In genomic region chr9:131674425-131675421, GRCh38 we compare ENCODE assay signal across 12 cellular contexts.
A peak's percentile ranks its signal among the peaks of the same experiment; 100 is the strongest.
DNase-seq lines count a peak whose midpoint lies in the region; ATAC-seq and TF ChIP-seq lines count a peak whose summit lies in the region.
"Had no signal": no experiment of that assay in that cellular context is flagged by ENCODE, and none has a peak within 500 bp of the region (broad histone marks: within the 10 kb centered on the region; RNA-seq: fewer than 3 reads in every experiment).

No MANE protein-coding gene starts in this region.

- no peaks in the 10 kb centered on the region for H3K27me3 Mint-ChIP-seq in central memory CD8-positive, alpha-beta T cell
- no peaks in the 10 kb centered on the region for H3K27me3 Mint-ChIP-seq in natural killer cell (ENCODE audit: low read depth in 2 of 2)

- WGBS in heart right ventricle, 2 donors = 72 to 75% methylated on average over 29 of the region's 29 CpGs
- 86 to 92% methylated on average over 27 to 28 of the region's 29 CpGs for WGBS in body of pancreas, 2 donors

- ATAC-seq in heart right ventricle (peak in 2 of 8 donors; percentile 11 to 29), natural killer cell (no peak), body of pancreas (no peak)
- ATAC-seq in central memory CD8-positive, alpha-beta T cell (replicated peaks; ENCODE audit: extremely low read depth, poor library complexity, severe bottlenecking) = no peak

- peak overlapping the region in 1 of 10 donors; percentile 3 for H3K4me3 ChIP-seq in heart right ventricle
- peak overlapping the region in 1 of 2 donors; percentile 4 for H3K4me3 ChIP-seq in vagina
- no peak overlapping the region for H3K4me3 ChIP-seq in body of pancreas
- H3K4me3 ChIP-seq: adrenal gland, SJSA1 had no signal

- H3K4me3 Mint-ChIP-seq in central memory CD8-positive, alpha-beta T cell = peak overlapping the region; percentile 72
- peak overlapping the region; percentile 52 for H3K4me3 Mint-ChIP-seq in natural killer cell

- DNase-seq in heart right ventricle = peak in 1 of 2 donors; percentile 37
- DNase-seq in cardiac septum (ENCODE audit: low spot score) = no peak
- no peak for DNase-seq in central memory CD8-positive, alpha-beta T cell (ENCODE audit: low spot score in 2 of 2)
- no peak for DNase-seq in natural killer cell
- DNase-seq in vagina (ENCODE audit: extremely low spot score in 2 of 2) = no peak
- DNase-seq in NCI-H1105 (lab: John Stamatoyannopoulos, UW) = no peak
- no peak for DNase-seq in body of pancreas
- no peak for DNase-seq in SW480 (ENCODE audit: low spot score)
- DNase-seq: hippocampal formation, NCI-H1417 treated with DMSO at 0.1 percent for 48 hours had no signal

- H3K36me3 Mint-ChIP-seq in central memory CD8-positive, alpha-beta T cell (ENCODE audit: insufficient read depth) = peaks cover 10% of the 10 kb centered on the region
- H3K36me3 Mint-ChIP-seq in natural killer cell = no peaks in the 10 kb centered on the region

- H3K9me3 Mint-ChIP-seq in central memory CD8-positive, alpha-beta T cell = no peaks in the 10 kb centered on the region
- no peaks in the 10 kb centered on the region for H3K9me3 Mint-ChIP-seq in natural killer cell

- H3K27me3 ChIP-seq in heart right ventricle = no peaks in the 10 kb centered on the region
- H3K27me3 ChIP-seq in vagina = no peaks in the 10 kb centered on the region
- no peaks in the 10 kb centered on the region for H3K27me3 ChIP-seq in body of pancreas
- H3K27me3 ChIP-seq: adrenal gland, SJSA1 had no signal

- peak overlapping the region; percentile 99 for H3K27ac Mint-ChIP-seq in central memory CD8-positive, alpha-beta T cell (ENCODE audit: low read depth)
- H3K27ac Mint-ChIP-seq in natural killer cell = peak overlapping the region; percentile 99 to 100

- H3K36me3 ChIP-seq in heart right ventricle = no peaks in the 10 kb centered on the region
- H3K36me3 ChIP-seq in vagina = no peaks in the 10 kb centered on the region
- no peaks in the 10 kb centered on the region for H3K36me3 ChIP-seq in body of pancreas (replicated peaks in 1 of 2; ENCODE audit: insufficient read depth in 1 of 2, low read depth in 2 of 2)
- H3K36me3 ChIP-seq: adrenal gland, SJSA1 had no signal

- TF ChIP-seq POLR2A in vagina (IDR thresholded peaks at IDR 0.05) (no peak), body of pancreas (IDR thresholded peaks at IDR 0.05) (no peak)

- peak overlapping the region; percentile 70 to 91 (median 82) for H3K27ac ChIP-seq in heart right ventricle
- peak overlapping the region; percentile 96 for H3K27ac ChIP-seq in vagina
- H3K27ac ChIP-seq in body of pancreas = peak overlapping the region in 1 of 4 donors; percentile 15
- H3K27ac ChIP-seq: SJSA1 had no signal

- TF ChIP-seq CTCF in heart right ventricle (IDR thresholded peaks at IDR 0.05) (no peak), natural killer cell (IDR thresholded peaks at IDR 0.05) (no peak), vagina (IDR thresholded peaks at IDR 0.05) (no peak), body of pancreas (IDR thresholded peaks at IDR 0.05) (no peak)

- H3K9me3 ChIP-seq in heart right ventricle (no peaks in the 10 kb centered on the region), vagina (no peaks in the 10 kb centered on the region), body of pancreas (no peaks in the 10 kb centered on the region)
- H3K9me3 ChIP-seq: adrenal gland, SJSA1 had no signal

- H3K4me1 Mint-ChIP-seq in central memory CD8-positive, alpha-beta T cell = peaks cover 86% of the 10 kb centered on the region
- peaks cover 83 to 93% of the 10 kb centered on the region in 2 donors for H3K4me1 Mint-ChIP-seq in natural killer cell

- H3K4me1 ChIP-seq in heart right ventricle = peaks cover 58 to 100% (median 100%) of the 10 kb centered on the region in 9 donors
- H3K4me1 ChIP-seq in vagina = peaks cover 100% of the 10 kb centered on the region
- H3K4me1 ChIP-seq in body of pancreas = peaks cover 42% of the 10 kb centered on the region

- intact Hi-C loops in heart right ventricle (cut with DNase I) (loop anchor here in 6 of 10 donors (1.0 to 10.0 kb wide), 6 partner anchors 30 to 63 kb away; no protein-coding TSS in a partner anchor), cardiac septum (cut with DNase I) (loop anchor here (2.0 to 5.0 kb wide), 4 partner anchors 34 to 67 kb away; no protein-coding TSS in a partner anchor), natural killer cell (cut with micrococcal nuclease) (loop anchor here (5.0 kb wide), 1 partner anchor 82 kb away; no protein-coding TSS in a partner anchor), vagina (cut with DNase I) (no loop called here), body of pancreas (cut with DNase I) (no loop called here)

Comparison
In these comparisons a context has a peak if more than half of its experiments do, and no peak if none do; other contexts are left out.
1. intact Hi-C loops: an anchor here in heart right ventricle (1.0 to 10.0 kb wide), cardiac septum (2.0 to 5.0 kb wide) and natural killer cell (5.0 kb wide); none called in vagina and body of pancreas.